1 cellular context compared by ENCODE assay signal in genomic region chr2:26244479-26245230, GRCh38.
TF ChIP-seq lines count a peak whose summit lies in the region.

TSS of gene HADHA (minus strand) at chr2:26244632. CDS start at chr2:26244596, 36 bp downstream.
TSS of gene HADHB (plus strand) at chr2:26244939. CDS start at chr2:26254255, 9,316 bp downstream.

TF ChIP-seq in HepG2, 621 proteins besides CTCF, POLR2A, EP300 and RAD21 (continued from another document and continues in another):
- TF ChIP-seq TRAFD1 (CRISPR knock-in tag; IDR thresholded peaks at IDR 0.05; ENCODE audit: borderline replicate concordance): no peak
- TF ChIP-seq ZMAT3 (CRISPR knock-in tag; conservative IDR thresholded peaks at IDR 0.05): no peak; the same call in 1 of the 2 replicates
- no peak for TF ChIP-seq ZUFSP (CRISPR knock-in tag; IDR thresholded peaks at IDR 0.05; ENCODE audit: borderline replicate concordance)
- TF ChIP-seq ZBTB7A (CRISPR knock-in tag; IDR thresholded peaks at IDR 0.05): no peak
- TF ChIP-seq ZNF841 (CRISPR knock-in tag; IDR thresholded peaks at IDR 0.05; ENCODE audit: borderline replicate concordance): no peak
- TF ChIP-seq SAP130 (CRISPR knock-in tag; IDR thresholded peaks at IDR 0.05; ENCODE audit: low read depth): peak; percentile 93
- no peak for TF ChIP-seq ZNF326 (CRISPR knock-in tag; IDR thresholded peaks at IDR 0.05; ENCODE audit: borderline replicate concordance)
- TF ChIP-seq SRSF9 (IDR thresholded peaks at IDR 0.05; ENCODE audit: borderline replicate concordance, insufficient read depth, low read depth, low read length, poor library complexity, severe bottlenecking): no peak
- TF ChIP-seq RCOR2 (CRISPR knock-in tag; IDR thresholded peaks at IDR 0.05): peak; percentile 63; the same call in 1 of the 2 replicates
- TF ChIP-seq ZNF740 (CRISPR knock-in tag; IDR thresholded peaks at IDR 0.05): no peak
- no peak for TF ChIP-seq NFE2L2 (IDR thresholded peaks at IDR 0.05; ENCODE audit: low read length)
- TF ChIP-seq HNF4A (CRISPR knock-in tag; IDR thresholded peaks at IDR 0.05): peak; percentile 98
- no peak for TF ChIP-seq GPBP1L1 (CRISPR knock-in tag; IDR thresholded peaks at IDR 0.05)
- peak; percentile 75; the same call in 1 of the 2 replicates for TF ChIP-seq MEIS2 (CRISPR knock-in tag; IDR thresholded peaks at IDR 0.05)
- TF ChIP-seq POLR2G (IDR thresholded peaks at IDR 0.05; ENCODE audit: low read depth, low read length): peak; percentile 98
- no peak for TF ChIP-seq ZFP36 (IDR thresholded peaks at IDR 0.05; ENCODE audit: borderline replicate concordance, low read depth, low read length, partially characterized antibody)
- no peak for TF ChIP-seq U2AF2 (IDR thresholded peaks at IDR 0.05; ENCODE audit: low read depth, low read length)
- peak; percentile 81; the same call in 1 of the 2 replicates for TF ChIP-seq ISL2 (CRISPR knock-in tag; IDR thresholded peaks at IDR 0.05)
- TF ChIP-seq NRL (CRISPR knock-in tag; IDR thresholded peaks at IDR 0.05; ENCODE audit: borderline replicate concordance): peak; percentile 64
- TF ChIP-seq MAFG (CRISPR knock-in tag; IDR thresholded peaks at IDR 0.05): no peak
- no peak; the same call in 1 of the 2 replicates for TF ChIP-seq HHEX (CRISPR knock-in tag; IDR thresholded peaks at IDR 0.05)
- peak; percentile 80; the same call in 1 of the 2 replicates for TF ChIP-seq MYPOP (CRISPR knock-in tag; IDR thresholded peaks at IDR 0.05)
- TF ChIP-seq ZBTB21 (CRISPR knock-in tag; IDR thresholded peaks at IDR 0.05): no peak
- TF ChIP-seq ZNF263 (CRISPR knock-in tag; IDR thresholded peaks at IDR 0.05): peak; percentile 94
- no peak for TF ChIP-seq ZZZ3 (CRISPR knock-in tag; IDR thresholded peaks at IDR 0.05; ENCODE audit: borderline replicate concordance)
- peak; percentile 64; the same call in 1 of the 2 replicates for TF ChIP-seq ATF6 (CRISPR knock-in tag; conservative IDR thresholded peaks at IDR 0.05)
- peak; percentile 69 for TF ChIP-seq ZNF605 (CRISPR knock-in tag; IDR thresholded peaks at IDR 0.05)
- peak; percentile 78 for TF ChIP-seq ZNF614 (CRISPR knock-in tag; IDR thresholded peaks at IDR 0.05; ENCODE audit: borderline replicate concordance)
- peak; percentile 91 for TF ChIP-seq ZMYM2 (CRISPR knock-in tag; IDR thresholded peaks at IDR 0.05)
- peak; percentile 87; the same call in 1 of the 2 replicates for TF ChIP-seq DNMT3B (CRISPR knock-in tag; conservative IDR thresholded peaks at IDR 0.05)
- peak; percentile 50; the same call in 1 of the 2 replicates for TF ChIP-seq GMEB2 (CRISPR knock-in tag; IDR thresholded peaks at IDR 0.05; ENCODE audit: low read depth)
- TF ChIP-seq ZNF619 (CRISPR knock-in tag; IDR thresholded peaks at IDR 0.05): peak; percentile 66; the same call in 1 of the 2 replicates
- TF ChIP-seq NONO (IDR thresholded peaks at IDR 0.05): no peak
- TF ChIP-seq NONO (CRISPR knock-in tag; conservative IDR thresholded peaks at IDR 0.05): peak; percentile 89
- TF ChIP-seq ZFP36L2 (CRISPR knock-in tag; IDR thresholded peaks at IDR 0.05): peak; percentile 88; the same call in 1 of the 2 replicates
- no peak for TF ChIP-seq ZNF468 (CRISPR knock-in tag; IDR thresholded peaks at IDR 0.05)
- peak; percentile 23 to 81; a peak in 2 of 4 replicates for TF ChIP-seq NR2F1 (CRISPR knock-in tag; IDR thresholded peaks at IDR 0.05)
- no peak for TF ChIP-seq CSRNP2 (CRISPR knock-in tag; conservative IDR thresholded peaks at IDR 0.05; ENCODE audit: low read depth)
- TF ChIP-seq RBM39 (IDR thresholded peaks at IDR 0.05; ENCODE audit: low read depth, low read length, poor library complexity, severe bottlenecking): peak; percentile 94
- peak; percentile 78; the same call in 1 of the 2 replicates for TF ChIP-seq ETV6 (CRISPR knock-in tag; conservative IDR thresholded peaks at IDR 0.05)
- TF ChIP-seq ZBTB8A (CRISPR knock-in tag; IDR thresholded peaks at IDR 0.05; ENCODE audit: borderline replicate concordance, low read depth): no peak
- TF ChIP-seq ZBTB26 (CRISPR knock-in tag; IDR thresholded peaks at IDR 0.05; ENCODE audit: borderline replicate concordance): peak; percentile 81
- peak; percentile 62 for TF ChIP-seq HNRNPL (IDR thresholded peaks at IDR 0.05; ENCODE audit: low read depth, low read length)
- peak; percentile 58; the same call in 1 of the 2 replicates for TF ChIP-seq ETV5 (CRISPR knock-in tag; IDR thresholded peaks at IDR 0.05; ENCODE audit: borderline replicate concordance)
- no peak for TF ChIP-seq ZNF10 (CRISPR knock-in tag; IDR thresholded peaks at IDR 0.05; ENCODE audit: borderline replicate concordance, low read depth)
- no peak for TF ChIP-seq ZNF597 (CRISPR knock-in tag; IDR thresholded peaks at IDR 0.05)
- peak; percentile 65; the same call in 1 of the 2 replicates for TF ChIP-seq ZBTB49 (CRISPR knock-in tag; IDR thresholded peaks at IDR 0.05; ENCODE audit: borderline replicate concordance)
- TF ChIP-seq GFI1 (CRISPR knock-in tag; IDR thresholded peaks at IDR 0.05; ENCODE audit: borderline replicate concordance): peak; percentile 78; the same call in 1 of the 2 replicates
- no peak; the same call in 1 of the 2 replicates for TF ChIP-seq ZMYM3 (CRISPR knock-in tag; IDR thresholded peaks at IDR 0.05)
- TF ChIP-seq ZNF138 (CRISPR knock-in tag; IDR thresholded peaks at IDR 0.05; ENCODE audit: low read depth): no peak
